27 cellular contexts compared by ENCODE assay signal in genomic region chr20:36519944-36520343, GRCh38. TPM values are rescaled to one million over a fixed set of nuclear protein-coding genes. Genes with fewer than 3 reads are reported as not detected.
DNase-seq lines count a peak whose midpoint lies in the region; ATAC-seq lines count a peak whose summit lies in the region.
"Had no signal": no experiment of that assay in that cellular context is flagged by ENCODE, and none has a peak within 500 bp of the region (broad histone marks: within the 10 kb centered on the region; RNA-seq: fewer than 3 reads in every experiment).

No MANE protein-coding gene starts in this region.

- H3F3A ChIP-seq in GM23248 (ENCODE audit: insufficient read depth), result peaks cover 29% of the 10 kb centered on the region

- no peak overlapping the region for H3K4me2 ChIP-seq in GM23248 (ENCODE audit: unreplicated experiment)
- H3K4me2 ChIP-seq: GM23338 had no signal

- in situ Hi-C loops in GM23248 (cut with MboI), result no loop called here

- DNase-seq in CD4-positive, CD25-positive, alpha-beta regulatory T cell, result no peak
- DNase-seq in GM23248 (peak; percentile 45), memory B cell (ENCODE audit: low spot score in 2 of 2) (no peak), MG63 (no peak), NOMO-1 (lab: John Stamatoyannopoulos, UW; ENCODE audit: unreplicated experiment in 2 of 2) (no peak)
- no peak for DNase-seq in activated CD4-positive, alpha-beta memory T cell treated with anti-CD3 and anti-CD28 coated beads, Interleukin-2, amount 10 ng/mL, durations not matched to agents 7 days and 5 days
- DNase-seq: activated CD4-positive, alpha-beta T cell treated with anti-CD3 and anti-CD28 coated beads, Interleukin-2, amount 50 U/mL, for 1 hour; activated naive CD4-positive, alpha-beta T cell; CD4-positive, alpha-beta T cell; endodermal cell; GDM1; hypothalamus; KBM-7; left ventricle myocardium superior; naive thymus-derived CD8-positive, alpha-beta T cell; NCI-H146; NCI-H2171; NCI-H524 treated with DMSO at 0.1 percent for 48 hours; NK-92 treated with Interleukin-12 subunit alpha and Interleukin-12 subunit beta, amount 100 ng/mL, for 24 hours; ovary; stimulated activated naive CD4-positive, alpha-beta T cell had no signal

- POLR2A ChIA-PET in activated CD4-positive, alpha-beta memory T cell treated with anti-CD3 and anti-CD28 coated beads, Interleukin-2, amount 10 ng/mL, durations not matched to agents 7 days and 5 days (lab: Charles Lee), result no interaction called here

- H3K79me2 ChIP-seq in GM23248 (ENCODE audit: insufficient read depth), result peaks cover 95% of the 10 kb centered on the region

- H3K4me1 Mint-ChIP-seq in CD4-positive, CD25-positive, alpha-beta regulatory T cell, result peaks cover 0 to 15% (median 8%) of the 10 kb centered on the region in 4 donors
- H3K4me1 Mint-ChIP-seq in activated CD4-positive, alpha-beta memory T cell treated with anti-CD3 and anti-CD28 coated beads, Interleukin-2, amount 10 ng/mL, durations not matched to agents 7 days and 5 days, result peaks cover 21% of the 10 kb centered on the region
- peaks cover 3% of the 10 kb centered on the region for H3K4me1 Mint-ChIP-seq in memory B cell
- H3K4me1 Mint-ChIP-seq: GM23338 had no signal

- 91 to 97% methylated on average over 2 of the region's 2 CpGs for WGBS in GM23248 (ENCODE audit: low coverage in 1 of 2, low lambda C conversion rate in 2 of 2, missing lambda C conversion rate in 2 of 2), 2 experiments

- H3K27me3 Mint-ChIP-seq in CD4-positive, CD25-positive, alpha-beta regulatory T cell, result no peaks in the 10 kb centered on the region
- no peaks in the 10 kb centered on the region for H3K27me3 Mint-ChIP-seq in activated CD4-positive, alpha-beta memory T cell treated with anti-CD3 and anti-CD28 coated beads, Interleukin-2, amount 10 ng/mL, durations not matched to agents 7 days and 5 days
- no peaks in the 10 kb centered on the region for H3K27me3 Mint-ChIP-seq in memory B cell
- H3K27me3 Mint-ChIP-seq: CD4-positive, alpha-beta T cell; naive thymus-derived CD8-positive, alpha-beta T cell had no signal

- no peak for ATAC-seq in CD4-positive, CD25-positive, alpha-beta regulatory T cell (ENCODE audit: low read depth in 2 of 2)
- ATAC-seq in memory B cell (ENCODE audit: low read depth), result no peak
- ATAC-seq in GM18858 (IDR thresholded peaks at IDR 0.05; ENCODE audit: unreplicated experiment), result no peak
- ATAC-seq: GM23338; left ventricle myocardium superior; naive thymus-derived CD8-positive, alpha-beta T cell had no signal

- peak overlapping the region in 2 of 3 donors; percentile 25 to 54 for H3K27ac Mint-ChIP-seq in CD4-positive, CD25-positive, alpha-beta regulatory T cell
- peak overlapping the region; percentile 67 for H3K27ac Mint-ChIP-seq in activated CD4-positive, alpha-beta memory T cell treated with anti-CD3 and anti-CD28 coated beads, Interleukin-2, amount 10 ng/mL, durations not matched to agents 7 days and 5 days
- peak overlapping the region; percentile 32 for H3K27ac Mint-ChIP-seq in memory B cell
- H3K27ac Mint-ChIP-seq: CD4-positive, alpha-beta T cell; endodermal cell; GM23338 had no signal

- H3K9ac ChIP-seq in GM23248, result no peak overlapping the region

- peaks cover 19% of the 10 kb centered on the region for H3K36me3 Mint-ChIP-seq in CD4-positive, CD25-positive, alpha-beta regulatory T cell
- peaks cover 26% of the 10 kb centered on the region for H3K36me3 Mint-ChIP-seq in activated CD4-positive, alpha-beta memory T cell treated with anti-CD3 and anti-CD28 coated beads, Interleukin-2, amount 10 ng/mL, durations not matched to agents 7 days and 5 days (ENCODE audit: low read depth)
- H3K36me3 Mint-ChIP-seq in memory B cell, result peaks cover 9% of the 10 kb centered on the region

- H3K27ac ChIP-seq in CD4-positive, CD25-positive, alpha-beta regulatory T cell (ENCODE audit: insufficient read depth, low read length, poor library complexity, severe bottlenecking), result no peak overlapping the region
- 0 out of 2 replicates have a peak overlapping the region, but pooled peaks have one; percentile 4 for H3K27ac ChIP-seq in GM23248
- H3K27ac ChIP-seq: Peyer's patch, SJSA1, VCaP had no signal

- H3K9me3 Mint-ChIP-seq in CD4-positive, CD25-positive, alpha-beta regulatory T cell, result no peaks in the 10 kb centered on the region
- H3K9me3 Mint-ChIP-seq in activated CD4-positive, alpha-beta memory T cell treated with anti-CD3 and anti-CD28 coated beads, Interleukin-2, amount 10 ng/mL, durations not matched to agents 7 days and 5 days, result no peaks in the 10 kb centered on the region
- no peaks in the 10 kb centered on the region for H3K9me3 Mint-ChIP-seq in memory B cell
- H3K9me3 Mint-ChIP-seq: CD4-positive, alpha-beta T cell; endodermal cell; GM23338; mesothelial cell of epicardium; naive thymus-derived CD8-positive, alpha-beta T cell had no signal

- H3K9me3 ChIP-seq in CD4-positive, CD25-positive, alpha-beta regulatory T cell (ENCODE audit: control insufficient read depth in 2 of 2, low read length in 2 of 2), result no peaks in the 10 kb centered on the region
- H3K9me3 ChIP-seq in GM23248 (ENCODE audit: low read depth) (no peaks in the 10 kb centered on the region), MG63 (no peaks in the 10 kb centered on the region)
- H3K9me3 ChIP-seq: ovary, Peyer's patch, SJSA1 had no signal

- no peak overlapping the region for H3K4me3 Mint-ChIP-seq in CD4-positive, CD25-positive, alpha-beta regulatory T cell
- no peak overlapping the region for H3K4me3 Mint-ChIP-seq in activated CD4-positive, alpha-beta memory T cell treated with anti-CD3 and anti-CD28 coated beads, Interleukin-2, amount 10 ng/mL, durations not matched to agents 7 days and 5 days
- H3K4me3 Mint-ChIP-seq in memory B cell, result no peak overlapping the region
- H3K4me3 Mint-ChIP-seq: CD4-positive, alpha-beta T cell; endodermal cell; GM23338; mesothelial cell of epicardium; naive thymus-derived CD8-positive, alpha-beta T cell had no signal

- CTCF ChIA-PET in activated CD4-positive, alpha-beta memory T cell treated with anti-CD3 and anti-CD28 coated beads, Interleukin-2, amount 10 ng/mL, durations not matched to agents 7 days and 5 days (lab: Charles Lee), result interaction anchor here (1.3 kb wide), 1 partner anchor 28 kb away, joined by 3 read pairs; no protein-coding TSS in a partner anchor

- H3K36me3 ChIP-seq in CD4-positive, CD25-positive, alpha-beta regulatory T cell (ENCODE audit: control insufficient read depth, insufficient read depth, low read length), result peaks cover 15% of the 10 kb centered on the region
- H3K36me3 ChIP-seq in GM23248 (ENCODE audit: low read depth) (peaks cover 54% of the 10 kb centered on the region), MG63 (peaks cover 69% of the 10 kb centered on the region)
- H3K36me3 ChIP-seq: ovary had no signal

- H3K4me1 ChIP-seq in CD4-positive, CD25-positive, alpha-beta regulatory T cell (ENCODE audit: control insufficient read depth, insufficient read depth, low read length, poor library complexity, severe bottlenecking), result no peaks in the 10 kb centered on the region
- peaks cover 20% of the 10 kb centered on the region; the same call in 1 of the 2 replicates for H3K4me1 ChIP-seq in GM23248 (ENCODE audit: insufficient read depth)

- H3K4me3 ChIP-seq in CD4-positive, CD25-positive, alpha-beta regulatory T cell (ENCODE audit: low read depth, low read length), result no peak overlapping the region
- H3K4me3 ChIP-seq in GM23248 (no peak overlapping the region), MG63 (no peak overlapping the region)
- H3K4me3 ChIP-seq: GM23338, ovary, Peyer's patch, SJSA1 had no signal

- no peaks in the 10 kb centered on the region for H4K20me1 ChIP-seq in GM23248 (ENCODE audit: insufficient read depth)

- no peak overlapping the region for H2AFZ ChIP-seq in GM23248
- H2AFZ ChIP-seq: GM23338 had no signal

- H3K9me2 ChIP-seq in GM23248 (ENCODE audit: insufficient read depth), result no peaks in the 10 kb centered on the region

- no peaks in the 10 kb centered on the region for H3K27me3 ChIP-seq in CD4-positive, CD25-positive, alpha-beta regulatory T cell (ENCODE audit: control insufficient read depth, insufficient read depth, low read length)
- H3K27me3 ChIP-seq in GM23248 (replicated peaks; ENCODE audit: insufficient read depth) (no peaks in the 10 kb centered on the region), MG63 (no peaks in the 10 kb centered on the region)
- H3K27me3 ChIP-seq: ovary, Peyer's patch, SJSA1 had no signal

RNA-seq across cellular contexts. Expression of gene MYL9, which starts 21.4 kb away (rescaled TPM):
- 7.7 TPM for total RNA-seq in CD4-positive, CD25-positive, alpha-beta regulatory T cell
- polyA plus RNA-seq in CD4-positive, CD25-positive, alpha-beta regulatory T cell, result not detected
- 134 and 172 TPM in 2 replicates for total RNA-seq in GM23248 (2014; rRNA removed; shearing (Covaris generic))
- polyA plus RNA-seq in GM23248 (2016; fragmentation: Nextera tagmentation; extraction: Ambion mirVana), result 681 and 706 TPM in 2 replicates
- total RNA-seq in activated CD4-positive, alpha-beta memory T cell treated with anti-CD3 and anti-CD28 coated beads, Interleukin-2, amount 10 ng/mL, durations not matched to agents 7 days and 5 days, result 1 to 10 TPM; 1.1 to 1.7 TPM
- 1.3 TPM in 1 of 2 replicates, not detected in the other for total RNA-seq in MG63 (2014; rRNA removed; shearing (Covaris generic); ENCODE audit: low replicate concordance)
- total RNA-seq: CD4-positive, alpha-beta T cell; naive thymus-derived CD8-positive, alpha-beta T cell had no signal

RNA-seq across cellular contexts. Expression of gene TGIF2, which starts 53.5 kb away (rescaled TPM):
- 38.9 TPM for total RNA-seq in CD4-positive, CD25-positive, alpha-beta regulatory T cell
- 10 to 100 TPM; 19.4 to 27.7 (median 24.1) TPM for polyA plus RNA-seq in CD4-positive, CD25-positive, alpha-beta regulatory T cell
- 4.9 and 9.3 TPM in 2 replicates for total RNA-seq in GM23248 (2014; rRNA removed; shearing (Covaris generic))
- 6.7 and 7.0 TPM in 2 replicates for polyA plus RNA-seq in GM23248 (2016; fragmentation: Nextera tagmentation; extraction: Ambion mirVana)
- 10 to 100 TPM; 28.0 to 33.5 TPM for total RNA-seq in activated CD4-positive, alpha-beta memory T cell treated with anti-CD3 and anti-CD28 coated beads, Interleukin-2, amount 10 ng/mL, durations not matched to agents 7 days and 5 days
- 16.3 and 18.5 TPM in 2 replicates for total RNA-seq in MG63 (2014; rRNA removed; shearing (Covaris generic); ENCODE audit: low replicate concordance)

Comparison
In these comparisons a context has a peak if more than half of its experiments do, and no peak if none do; other contexts are left out.
1. RNA of gene MYL9, which starts 21.4 kb away (total RNA-seq): 134 to 172 TPM in GM23248; 7.7 TPM in CD4-positive, CD25-positive, alpha-beta regulatory T cell (single experiment), 1.1 to 1.7 TPM in activated CD4-positive, alpha-beta memory T cell treated with anti-CD3 and anti-CD28 coated beads, Interleukin-2, amount 10 ng/mL, durations not matched to agents 7 days and 5 days and 1.3 TPM in MG63; every median in the first group is over 10 times any median in the second.
2. Peak in every context shown above with its lines, with median percentiles within 50 percentile points of each other: H3K27ac Mint-ChIP-seq.